8 cellular contexts compared by ENCODE assay signal in the genomic region with DNA sequence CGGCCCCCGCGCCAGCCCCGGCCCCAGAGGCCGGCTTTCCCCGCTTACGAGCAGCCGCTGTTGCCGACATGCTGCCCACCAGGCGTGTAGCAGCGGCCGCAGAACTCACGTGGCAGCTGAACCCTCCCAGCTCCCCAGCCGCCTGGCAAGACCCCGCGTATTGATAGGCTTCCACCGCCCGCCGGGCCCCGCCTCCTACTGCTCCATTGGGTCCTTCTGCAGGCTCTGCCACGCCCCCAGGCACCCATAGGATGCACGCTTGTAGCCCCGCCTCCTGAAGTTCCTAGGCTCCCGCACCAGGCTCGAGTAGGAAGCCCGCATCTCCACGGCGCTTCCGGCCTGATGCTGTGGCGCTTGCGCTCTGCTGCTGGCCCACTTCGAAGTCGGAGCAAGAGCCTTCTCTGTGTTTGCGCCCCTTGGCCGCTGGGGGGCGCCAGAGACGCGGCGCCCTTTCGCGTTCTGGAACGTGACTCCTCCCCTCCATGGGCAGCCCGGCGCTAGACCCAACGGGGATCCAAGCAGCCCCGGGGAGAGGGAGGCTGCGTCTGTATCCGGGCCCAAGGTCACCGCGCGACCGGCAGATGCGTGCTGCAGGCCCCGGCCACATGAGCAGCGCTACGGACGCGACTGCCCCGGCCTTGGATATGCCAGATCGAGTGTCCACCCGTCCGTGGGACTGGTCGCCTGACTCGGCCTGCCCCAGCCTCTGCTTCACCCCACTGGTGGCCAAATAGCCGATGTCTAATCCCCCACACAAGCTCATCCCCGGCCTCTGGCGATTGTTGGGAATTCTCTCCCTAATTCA. TPM values are rescaled to one million over a fixed set of nuclear protein-coding genes. Genes with fewer than 3 reads are reported as not detected.
A peak's percentile ranks its signal among the peaks of the same experiment; 100 is the strongest.
DNase-seq lines count a peak whose midpoint lies in the region; ATAC-seq and TF ChIP-seq lines count a peak whose summit lies in the region.

A gene (plus strand): TSS at position 566 of the 805 bp plus-strand sequence. CDS start 993 bp downstream, outside the sequence.
A gene with protein sequence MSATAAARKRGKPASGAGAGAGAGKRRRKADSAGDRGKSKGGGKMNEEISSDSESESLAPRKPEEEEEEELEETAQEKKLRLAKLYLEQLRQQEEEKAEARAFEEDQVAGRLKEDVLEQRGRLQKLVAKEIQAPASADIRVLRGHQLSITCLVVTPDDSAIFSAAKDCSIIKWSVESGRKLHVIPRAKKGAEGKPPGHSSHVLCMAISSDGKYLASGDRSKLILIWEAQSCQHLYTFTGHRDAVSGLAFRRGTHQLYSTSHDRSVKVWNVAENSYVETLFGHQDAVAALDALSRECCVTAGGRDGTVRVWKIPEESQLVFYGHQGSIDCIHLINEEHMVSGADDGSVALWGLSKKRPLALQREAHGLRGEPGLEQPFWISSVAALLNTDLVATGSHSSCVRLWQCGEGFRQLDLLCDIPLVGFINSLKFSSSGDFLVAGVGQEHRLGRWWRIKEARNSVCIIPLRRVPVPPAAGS (minus strand): TSS at position 107 of the 805 bp plus-strand sequence. CDS start 37 bp downstream, at position 70.

- in situ Hi-C loops in GM13977 (cut with MboI; ENCODE audit: low pct_unique_long_range_greater_than_20kb, low sequenced_read_pairs, unreplicated experiment), result no loop called here

- H3K4me1 ChIP-seq in right atrium auricular region (peaks cover 0 to 32% of the 10 kb centered on the region in 2 donors), vagina (peaks cover 31% of the 10 kb centered on the region)

- H3K4me3 ChIP-seq in right atrium auricular region, result peak within 1 kb of the TSS; percentile 57 to 80
- H3K4me3 ChIP-seq in vagina, result peak within 1 kb of the TSS; percentile 69 to 76

- peak; percentile 91 for ATAC-seq in HG02885 (IDR thresholded peaks at IDR 0.05; ENCODE audit: poor library complexity, unreplicated experiment)

- DNase-seq in GM13977 (ENCODE audit: low spot score), result peak; percentile 99
- DNase-seq in NCI-H1694 treated with DMSO at 0.1 percent for 48 hours (lab: John Stamatoyannopoulos, UW), result peak; percentile 88
- peak; percentile 99 to 100 (median 100) for DNase-seq in T-helper 2 cell
- DNase-seq in anterior cingulate cortex (lab: John Stamatoyannopoulos, UW), result peak; percentile 92 to 100 (median 100)
- DNase-seq in right atrium auricular region (ENCODE audit: low spot score), result peak; percentile 100
- DNase-seq in pulmonary artery endothelial cell (ENCODE audit: low read depth, low spot score), result peak; percentile 100
- DNase-seq in vagina (ENCODE audit: extremely low spot score in 2 of 2), result peak; percentile 99 to 100

- H3K27me3 ChIP-seq in right atrium auricular region (no peaks in the 10 kb centered on the region), vagina (no peaks in the 10 kb centered on the region)

- TF ChIP-seq POLR2A in vagina (IDR thresholded peaks at IDR 0.05), result peak in 1 of 2 donors; percentile 40

- intact Hi-C loops in vagina (cut with DNase I), result loop anchor here (2.0 kb wide), 1 partner anchor 33 kb away; a partner anchor contains a TSS

- TF ChIP-seq CTCF in GM13977 (IDR thresholded peaks at IDR 0.05; ENCODE audit: extremely low read depth, insufficient read depth, missing control alignments) (peak; percentile 99), right atrium auricular region (IDR thresholded peaks at IDR 0.05) (peak; percentile 97 to 99), vagina (IDR thresholded peaks at IDR 0.05) (peak; percentile 98 to 100 (median 99))

- H3K36me3 ChIP-seq in right atrium auricular region, result peaks cover 17% of the 10 kb centered on the region
- H3K36me3 ChIP-seq in vagina, result peaks cover 0 to 11% of the 10 kb centered on the region in 2 donors

- no peaks in the 10 kb centered on the region for H3K9me3 ChIP-seq in right atrium auricular region
- no peaks in the 10 kb centered on the region for H3K9me3 ChIP-seq in vagina

- H3K27ac ChIP-seq in right atrium auricular region, result peak within 1 kb of the TSS; percentile 95 to 96
- H3K27ac ChIP-seq in vagina, result peak within 1 kb of the TSS; percentile 88

RNA-seq across cellular contexts. Expression of the first gene that starts in this region (rescaled TPM):
- 10 to 100 TPM in 1 of 2 donors, 1 to 10 TPM in 1; 9.8 to 12.8 TPM for total RNA-seq in right atrium auricular region
- total RNA-seq in pulmonary artery endothelial cell, result 10.1 and 11.7 TPM in 2 replicates
- total RNA-seq in vagina, result 20.6 TPM

RNA-seq across cellular contexts. Expression of the second gene that starts in this region (rescaled TPM):
- 10 to 100 TPM in 1 of 2 donors, 1 to 10 TPM in 1; 6.3 to 11.1 TPM for total RNA-seq in right atrium auricular region
- total RNA-seq in pulmonary artery endothelial cell, result 33.2 and 50.7 TPM in 2 replicates
- total RNA-seq in vagina, result 12.5 TPM

Comparison
In these comparisons a context has a peak if more than half of its experiments do, and no peak if none do; other contexts are left out.
1. Peak in every context shown above with its lines: DNase-seq, ATAC-seq, H3K4me3 ChIP-seq and H3K27ac ChIP-seq.